Comparison of ENCODE assay signal across 15 cellular contexts in genomic region chr16:1913327-1914083, GRCh38. TPM values are rescaled to one million over a fixed set of nuclear protein-coding genes. Genes with fewer than 3 reads are reported as not detected.
DNase-seq lines count a peak whose midpoint lies in the region; FAIRE-seq and TF ChIP-seq lines count a peak whose summit lies in the region.
"Had no signal": no experiment of that assay in that cellular context is flagged by ENCODE, and none has a peak within 500 bp of the region (broad histone marks: within the 10 kb centered on the region; RNA-seq: fewer than 3 reads in every experiment).

No MANE protein-coding gene starts in this region.

- no peak for TF ChIP-seq POLR2A in ovary (IDR thresholded peaks at IDR 0.05)

- intact Hi-C loops in ovary (cut with DNase I), result no loop called here

- no peak overlapping the region for H3K4me2 ChIP-seq in osteoblast (ENCODE audit: insufficient read depth, low read length)

- TF ChIP-seq EP300 in ovary (IDR thresholded peaks at IDR 0.05), result no peak

- no peaks in the 10 kb centered on the region for H3K79me2 ChIP-seq in osteoblast (ENCODE audit: insufficient read depth, low read length)

- in situ Hi-C loops in GM13977 (cut with MboI; ENCODE audit: low pct_unique_long_range_greater_than_20kb, low sequenced_read_pairs, unreplicated experiment), result no loop called here

- TF ChIP-seq CTCF in GM13977 (IDR thresholded peaks at IDR 0.05; ENCODE audit: extremely low read depth, insufficient read depth, missing control alignments) (no peak), bronchial epithelial cell (IDR thresholded peaks at IDR 0.05; ENCODE audit: insufficient read depth, low read length, severe bottlenecking) (no peak), osteoblast (IDR thresholded peaks at IDR 0.05; ENCODE audit: extremely low read depth, low read depth, low read length) (no peak), foreskin fibroblast (IDR thresholded peaks at IDR 0.05; ENCODE audit: low read depth, low read length) (no peak), ovary (IDR thresholded peaks at IDR 0.05) (no peak)

- H3K27me3 ChIP-seq in bronchial epithelial cell (ENCODE audit: control insufficient read depth, insufficient read depth, low read length) (peaks cover 15% of the 10 kb centered on the region), osteoblast (ENCODE audit: insufficient read depth, low read length) (peaks cover 41% of the 10 kb centered on the region), ovary (no peaks in the 10 kb centered on the region)

- H4K20me1 ChIP-seq in osteoblast (ENCODE audit: insufficient read depth, low read length), result no peaks in the 10 kb centered on the region

- no peak overlapping the region for H2AFZ ChIP-seq in osteoblast (ENCODE audit: low read length)

- no peak overlapping the region for H3K4me3 ChIP-seq in bronchial epithelial cell (ENCODE audit: low read depth, low read length)
- H3K4me3 ChIP-seq in osteoblast (ENCODE audit: insufficient read depth, low read length), result no peak overlapping the region
- H3K4me3 ChIP-seq in foreskin fibroblast (ENCODE audit: low read depth in 1 of 2, low read length in 2 of 2), result no peak overlapping the region
- H3K4me3 ChIP-seq in ovary, result no peak overlapping the region

- DNase-seq in GM13977 (ENCODE audit: low spot score), result peak; percentile 40
- peak; percentile 91 for DNase-seq in NCI-H146 treated with DMSO at 0.1 percent for 48 hours (lab: John Stamatoyannopoulos, UW; ENCODE audit: unreplicated experiment)
- peak; percentile 52 for DNase-seq in bronchial epithelial cell (ENCODE audit: low read depth)
- peak; percentile 84 for DNase-seq in osteoblast (ENCODE audit: insufficient read length, low spot score, missing footprints)
- DNase-seq in foreskin fibroblast, result no peak
- no peak for DNase-seq in hepatic stellate cell (ENCODE audit: low spot score)
- DNase-seq in ovary, result no peak
- DNase-seq: activated CD4-positive, alpha-beta T cell treated with anti-CD3 and anti-CD28 coated beads, Interleukin-2, amount 50 U/mL, for 4 hours; activated naive CD4-positive, alpha-beta T cell; Caco-2; cerebellar nuclear complex; stimulated activated CD4-positive, alpha-beta T cell treated with anti-CD3 and anti-CD28 coated beads, Interleukin-15, amount 100 ng/mL, for 24 hours; T-helper 2 cell had no signal

- FAIRE-seq in bronchial epithelial cell (lab: Jason Lieb, UNC), result no peak

- H3K36me3 ChIP-seq in bronchial epithelial cell (ENCODE audit: control insufficient read depth, insufficient read depth, low read length) (no peaks in the 10 kb centered on the region), osteoblast (ENCODE audit: insufficient read depth, low read length) (no peaks in the 10 kb centered on the region), ovary (no peaks in the 10 kb centered on the region)

- 37 to 39% (median 39%) methylated on average over 21 of the region's 21 CpGs for WGBS in ovary, 3 donors

- H3K27ac ChIP-seq in osteoblast (ENCODE audit: low read depth, low read length), result no peak overlapping the region
- no peak overlapping the region for H3K27ac ChIP-seq in ovary

- H3K9me3 ChIP-seq in osteoblast (ENCODE audit: low read depth, low read length) (no peaks in the 10 kb centered on the region), ovary (no peaks in the 10 kb centered on the region)
- H3K9me3 ChIP-seq: Caco-2 had no signal

- H3K4me1 ChIP-seq in osteoblast (ENCODE audit: insufficient read depth, low read length) (no peaks in the 10 kb centered on the region), ovary (ENCODE audit: insufficient read depth) (no peaks in the 10 kb centered on the region)
- H3K4me1 ChIP-seq: Caco-2 had no signal

RNA-seq across cellular contexts. Expression of gene HS3ST6, which starts 4.7 kb away (rescaled TPM):
- total RNA-seq in bronchial epithelial cell (2.2 TPM in 1 of 2 replicates, not detected in the other), osteoblast (not detected in 2 replicates), ovary (1 to 10 TPM in 1 of 7 donors, under 1 TPM in 1, not detected in 5; 0.69 to 1.8 TPM)
- not detected for polyA plus RNA-seq in ovary
- total RNA-seq: Caco-2, M059J, neural crest cell had no signal

RNA-seq across cellular contexts. Expression of gene MSRB1, which starts 29.5 kb away (rescaled TPM):
- total RNA-seq in bronchial epithelial cell (2.9 and 6.0 TPM in 2 replicates), osteoblast (16.2 and 18.1 TPM in 2 replicates), ovary (10 to 100 TPM; 12.2 to 27.5 (median 21.9) TPM)
- polyA plus RNA-seq in ovary, result 10 to 100 TPM in 1 of 2 donors, 1 to 10 TPM in 1; 6.7 to 31.1 TPM

RNA-seq across cellular contexts. Expression of gene RPL3L, which starts 41.0 kb away (rescaled TPM):
- total RNA-seq in bronchial epithelial cell (under 0.01 and 0.13 TPM in 2 replicates), osteoblast (not detected in 2 replicates), ovary (not detected)
- polyA plus RNA-seq in ovary, result not detected
- total RNA-seq: Caco-2, M059J, neural crest cell had no signal

RNA-seq across cellular contexts. Expression of gene MEIOB, which starts 41.5 kb away (rescaled TPM):
- total RNA-seq in bronchial epithelial cell (0.26 TPM in 1 of 2 replicates, not detected in the other), osteoblast (not detected in 2 replicates), ovary (under 1 TPM in 2 of 7 donors, not detected in 5; 0.23 to 0.24 TPM)
- under 1 TPM; 0.24 to 0.27 TPM for polyA plus RNA-seq in ovary
- total RNA-seq: Caco-2, neural crest cell had no signal

RNA-seq across cellular contexts. Expression of gene NDUFB10, which starts 45.8 kb away (rescaled TPM):
- total RNA-seq in bronchial epithelial cell, result 115 and 219 TPM in 2 replicates
- total RNA-seq in osteoblast, result 82.8 and 109 TPM in 2 replicates
- total RNA-seq in ovary, result 100 to 1,000 TPM in 3 of 7 donors, 10 to 100 TPM in 4; 81.5 to 133 (median 95.4) TPM
- 100 to 1,000 TPM; 152 to 176 TPM for polyA plus RNA-seq in ovary

Comparison
In these comparisons a context has a peak if more than half of its experiments do, and no peak if none do; other contexts are left out.
1. DNase-seq: peak in GM13977 (single experiment), NCI-H146 treated with DMSO at 0.1 percent for 48 hours (single experiment), bronchial epithelial cell (single experiment) and osteoblast (single experiment); none in foreskin fibroblast (0 of 2), hepatic stellate cell (single experiment) and ovary (0 of 5).